Comparison of ENCODE assay signal across 18 cellular contexts in the genomic region with DNA sequence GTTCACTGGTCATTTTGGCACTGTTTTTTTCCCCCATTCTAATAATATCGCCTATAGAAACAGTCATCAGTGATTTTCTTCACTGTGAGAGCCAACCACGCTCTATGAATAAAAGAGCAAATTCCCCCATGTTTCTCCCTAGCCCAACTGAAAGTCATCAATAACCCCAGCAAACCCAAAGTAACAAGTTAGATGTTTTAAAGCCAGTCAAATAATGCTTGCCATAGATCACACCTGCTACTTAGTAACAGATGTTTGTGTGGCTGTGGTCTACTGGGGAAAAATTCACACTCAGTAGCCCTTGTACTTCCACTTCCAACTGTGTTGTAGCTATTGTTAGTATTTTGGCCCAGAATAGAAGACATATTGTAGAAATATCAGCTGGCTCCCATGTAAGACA.
DNase-seq lines count a peak whose midpoint lies in the region; ATAC-seq and TF ChIP-seq lines count a peak whose summit lies in the region.
"Had no signal": no experiment of that assay in that cellular context is flagged by ENCODE, and none has a peak within 500 bp of the region (broad histone marks: within the 10 kb centered on the region; RNA-seq: fewer than 3 reads in every experiment).

No MANE protein-coding gene starts in this region.

- no peak overlapping the region for H2BK120ac ChIP-seq in mesenchymal stem cell (ENCODE audit: low read depth, low read length)

- TF ChIP-seq CTCF in GM12865 (IDR thresholded peaks at IDR 0.05; ENCODE audit: insufficient read depth, low read depth, low read length, missing control alignments), result no peak

- H3K27me3 ChIP-seq in mesenchymal stem cell (ENCODE audit: control insufficient read depth in 1 of 2, insufficient read depth in 1 of 2, low read length in 2 of 2), result no peaks in the 10 kb centered on the region
- H3K27me3 ChIP-seq: adrenal gland had no signal

- no peak overlapping the region for H2AFZ ChIP-seq in mesenchymal stem cell (ENCODE audit: low read depth, low read length)

- no peaks in the 10 kb centered on the region for H3K4me1 ChIP-seq in mesenchymal stem cell (ENCODE audit: control insufficient read depth, insufficient read depth, low read depth, low read length)
- H3K4me1 ChIP-seq: adrenal gland had no signal

- H3K14ac ChIP-seq in mesenchymal stem cell (ENCODE audit: low read length in 2 of 2), result no peak overlapping the region

- H3K4me2 ChIP-seq in mesenchymal stem cell (ENCODE audit: low read length, poor library complexity, severe bottlenecking), result no peak overlapping the region

- no peak overlapping the region for H2BK15ac ChIP-seq in mesenchymal stem cell (ENCODE audit: low read depth, poor library complexity, severe bottlenecking)

- H4K91ac ChIP-seq in mesenchymal stem cell (ENCODE audit: low read length), result no peak overlapping the region

- no peak overlapping the region for H3K9ac ChIP-seq in mesenchymal stem cell (ENCODE audit: low read length)

- H3K23ac ChIP-seq in mesenchymal stem cell (ENCODE audit: low read length in 2 of 2), result no peak overlapping the region

- H2BK5ac ChIP-seq in mesenchymal stem cell (ENCODE audit: low read depth, low read length, poor library complexity, severe bottlenecking), result no peak overlapping the region

- no peak overlapping the region for H3K18ac ChIP-seq in mesenchymal stem cell (ENCODE audit: low read depth in 1 of 2, low read length in 2 of 2)

- 69% methylated on average over 2 of the region's 2 CpGs for WGBS in mesenchymal stem cell

- H2AK5ac ChIP-seq in mesenchymal stem cell (ENCODE audit: low read length, severe bottlenecking), result no peak overlapping the region

- peak; percentile 65 for ATAC-seq in GM19463 (IDR thresholded peaks at IDR 0.05; ENCODE audit: unreplicated experiment)
- ATAC-seq in HG02852 (IDR thresholded peaks at IDR 0.05; ENCODE audit: unreplicated experiment), result peak; percentile 67
- ATAC-seq in activated CD4-positive, CD25-positive, alpha-beta regulatory T cell treated with anti-CD3 and anti-CD28 coated beads, Interleukin-2, amount 50 U/mL, for 24 hours, result no peak
- ATAC-seq in HG03135 (IDR thresholded peaks at IDR 0.05; ENCODE audit: unreplicated experiment), result no peak
- ATAC-seq: HCT116 had no signal

- H2BK12ac ChIP-seq in mesenchymal stem cell (ENCODE audit: low read length in 2 of 2), result no peak overlapping the region

- H3K4ac ChIP-seq in mesenchymal stem cell (ENCODE audit: low read depth in 1 of 2, low read length in 2 of 2), result no peak overlapping the region

- no peaks in the 10 kb centered on the region for H3K36me3 ChIP-seq in mesenchymal stem cell (ENCODE audit: control insufficient read depth in 1 of 2, insufficient read depth in 2 of 2, low read depth in 1 of 2, low read length in 2 of 2)
- H3K36me3 ChIP-seq: adrenal gland, MG63 had no signal

- H3K27ac ChIP-seq in mesenchymal stem cell (ENCODE audit: low read length, poor library complexity, severe bottlenecking), result no peak overlapping the region
- H3K27ac ChIP-seq: adrenal gland had no signal

- H3K4me3 ChIP-seq in GM12865 (ENCODE audit: low read depth, low read length) (no peak overlapping the region), mesenchymal stem cell (ENCODE audit: insufficient read depth in 1 of 2, low read depth in 1 of 2, low read length in 2 of 2) (no peak overlapping the region)
- H3K4me3 ChIP-seq: adrenal gland, MG63 had no signal

- DNase-seq in GM12865 (ENCODE audit: low read depth) (peak; percentile 17), LHCN-M2 (ENCODE audit: low read depth) (peak; percentile 50), mucosa of gallbladder (ENCODE audit: low spot score) (no peak), mesenchymal stem cell (no peak)
- DNase-seq: activated CD4-positive, CD25-positive, alpha-beta regulatory T cell; adrenal gland; CD8-positive, alpha-beta memory T cell; effector CD8-positive, alpha-beta T cell; EL; head of caudate nucleus; MG63; NCI-H1694 treated with DMSO at 0.1 percent for 48 hours; retina had no signal

- no peaks in the 10 kb centered on the region for H3K79me1 ChIP-seq in mesenchymal stem cell (replicated peaks; ENCODE audit: low read length, poor library complexity, severe bottlenecking)

- no peak overlapping the region for H4K8ac ChIP-seq in mesenchymal stem cell (ENCODE audit: low read length)

- no peaks in the 10 kb centered on the region for H3K9me3 ChIP-seq in mesenchymal stem cell (ENCODE audit: control insufficient read depth, low read length)
- H3K9me3 ChIP-seq: adrenal gland, MG63 had no signal

Comparison
In these comparisons a context has a peak if more than half of its experiments do, and no peak if none do; other contexts are left out.
1. DNase-seq: peak in GM12865 (single experiment) and LHCN-M2 (single experiment); none in mucosa of gallbladder (single experiment) and mesenchymal stem cell (single experiment).
2. ATAC-seq: peak in GM19463 (single experiment) and HG02852 (single experiment); none in activated CD4-positive, CD25-positive, alpha-beta regulatory T cell treated with anti-CD3 and anti-CD28 coated beads, Interleukin-2, amount 50 U/mL, for 24 hours (0 of 2) and HG03135 (single experiment).